Comparison of ENCODE assay signal across 10 cellular contexts in genomic region chr11:86161373-86162255, GRCh38.
A peak's percentile ranks its signal among the peaks of the same experiment; 100 is the strongest.
DNase-seq lines count a peak whose midpoint lies in the region; ATAC-seq, FAIRE-seq and TF ChIP-seq lines count a peak whose summit lies in the region.
"Had no signal": no experiment of that assay in that cellular context is flagged by ENCODE, and none has a peak within 500 bp of the region (broad histone marks: within the 10 kb centered on the region; RNA-seq: fewer than 3 reads in every experiment).

No MANE protein-coding gene starts in this region.

- H3K4me3 ChIP-seq in Loucy (ENCODE audit: low read length, poor library complexity, severe bottlenecking), result no peak overlapping the region
- H3K4me3 ChIP-seq in astrocyte (ENCODE audit: insufficient read depth, low read depth, low read length), result no peak overlapping the region
- H3K4me3 ChIP-seq in stomach smooth muscle (ENCODE audit: low read length in 2 of 2), result no peak overlapping the region
- no peak overlapping the region for H3K4me3 ChIP-seq in endodermal cell (ENCODE audit: low read length)

- no peak for DNase-seq in astrocyte (ENCODE audit: low read depth)
- no peak for DNase-seq in GM13976 (ENCODE audit: low spot score)
- no peak for DNase-seq in endodermal cell
- DNase-seq: T-helper 17 cell had no signal

- H3K4me1 Mint-ChIP-seq in astrocyte (ENCODE audit: low read depth, unreplicated experiment), result peaks cover 12% of the 10 kb centered on the region
- peaks cover 18% of the 10 kb centered on the region for H3K4me1 Mint-ChIP-seq in endodermal cell

- H3K27ac ChIP-seq in astrocyte (ENCODE audit: low read depth, low read length) (peak overlapping the region; percentile 17), layer of hippocampus (ENCODE audit: low read depth, low read length) (peak overlapping the region; percentile 9), stomach smooth muscle (ENCODE audit: low read length) (peak overlapping the region; percentile 46), endodermal cell (ENCODE audit: low read depth, low read length) (no peak overlapping the region)
- H3K27ac ChIP-seq: KMS-11 had no signal

- H3K79me2 ChIP-seq in Loucy (ENCODE audit: insufficient read depth, low read length) (no peaks in the 10 kb centered on the region), astrocyte (ENCODE audit: insufficient read depth, low read length) (no peaks in the 10 kb centered on the region)

- H3K36me3 ChIP-seq in Loucy (ENCODE audit: insufficient read depth, low read length), result no peaks in the 10 kb centered on the region
- no peaks in the 10 kb centered on the region for H3K36me3 ChIP-seq in astrocyte (ENCODE audit: insufficient read depth, low read length)
- no peaks in the 10 kb centered on the region for H3K36me3 ChIP-seq in stomach smooth muscle (ENCODE audit: control insufficient read depth in 2 of 2, insufficient read depth in 2 of 2, low read length in 2 of 2)
- no peaks in the 10 kb centered on the region for H3K36me3 ChIP-seq in endodermal cell (ENCODE audit: control insufficient read depth, insufficient read depth, low read length)

- H3K4me2 ChIP-seq in Loucy (ENCODE audit: low read depth, low read length, poor library complexity, severe bottlenecking), result no peak overlapping the region
- H3K4me2 ChIP-seq in astrocyte (ENCODE audit: low read length), result peak overlapping the region; percentile 13
- H3K4me2 ChIP-seq: KMS-11 had no signal

- H3K4me1 ChIP-seq in Loucy (ENCODE audit: insufficient read depth, low read length, poor library complexity, severe bottlenecking) (peaks cover 39% of the 10 kb centered on the region), astrocyte (ENCODE audit: insufficient read depth, low read length) (peaks cover 9% of the 10 kb centered on the region), stomach smooth muscle (ENCODE audit: control insufficient read depth, insufficient read depth, low read length) (peaks cover 27% of the 10 kb centered on the region), endodermal cell (ENCODE audit: control insufficient read depth, insufficient read depth, low read length) (peaks cover 13% of the 10 kb centered on the region)

- H3K27me3 ChIP-seq in Loucy (ENCODE audit: insufficient read depth, low read length, poor library complexity, severe bottlenecking), result no peaks in the 10 kb centered on the region
- H3K27me3 ChIP-seq in astrocyte (ENCODE audit: insufficient read depth, low read length), result no peaks in the 10 kb centered on the region
- H3K27me3 ChIP-seq in layer of hippocampus (ENCODE audit: control insufficient read depth, insufficient read depth, low read length), result no peaks in the 10 kb centered on the region
- no peaks in the 10 kb centered on the region for H3K27me3 ChIP-seq in stomach smooth muscle (ENCODE audit: control insufficient read depth in 1 of 2, insufficient read depth in 2 of 2, low read length in 2 of 2)
- H3K27me3 ChIP-seq in endodermal cell (ENCODE audit: control insufficient read depth, insufficient read depth, low read length, poor library complexity, severe bottlenecking), result no peaks in the 10 kb centered on the region

- H3F3A ChIP-seq in Loucy (ENCODE audit: low read depth), result no peaks in the 10 kb centered on the region

- H3K27me3 Mint-ChIP-seq in astrocyte (ENCODE audit: low read depth, unreplicated experiment) (peaks cover 8% of the 10 kb centered on the region), endodermal cell (ENCODE audit: insufficient read depth) (peaks cover 3% of the 10 kb centered on the region)
- H3K27me3 Mint-ChIP-seq: T-helper 17 cell had no signal

- in situ Hi-C loops in GM13976 (cut with MboI; ENCODE audit: low sequenced_read_pairs, unreplicated experiment), result no loop called here

- no peaks in the 10 kb centered on the region for H3K9me3 Mint-ChIP-seq in astrocyte (ENCODE audit: unreplicated experiment)
- peaks cover 2% of the 10 kb centered on the region for H3K9me3 Mint-ChIP-seq in endodermal cell

- H3K27ac Mint-ChIP-seq in astrocyte (ENCODE audit: unreplicated experiment), result peak overlapping the region; percentile 96
- no peak overlapping the region for H3K27ac Mint-ChIP-seq in endodermal cell
- H3K27ac Mint-ChIP-seq: T-helper 17 cell had no signal

- TF ChIP-seq CTCF in Loucy (conservative IDR thresholded peaks at IDR 0.05; ENCODE audit: low read length) (no peak), astrocyte (IDR thresholded peaks at IDR 0.05; ENCODE audit: insufficient read depth, low read depth, low read length) (no peak), GM13976 (IDR thresholded peaks at IDR 0.05; ENCODE audit: borderline replicate concordance, control extremely low read depth, extremely low read depth, insufficient read depth, missing control alignments) (no peak), endodermal cell (conservative IDR thresholded peaks at IDR 0.05) (no peak)

- H3K36me3 Mint-ChIP-seq in astrocyte (ENCODE audit: low read depth, unreplicated experiment) (peaks cover 5% of the 10 kb centered on the region), endodermal cell (ENCODE audit: low read depth) (no peaks in the 10 kb centered on the region)

- ATAC-seq in HG02870 (IDR thresholded peaks at IDR 0.05; ENCODE audit: unreplicated experiment), result no peak
- no peak for ATAC-seq in GM19455 (IDR thresholded peaks at IDR 0.05; ENCODE audit: unreplicated experiment)
- ATAC-seq: T-helper 17 cell had no signal

- H3K9ac ChIP-seq in Loucy (ENCODE audit: low read depth, low read length, poor library complexity, severe bottlenecking) (no peak overlapping the region), astrocyte (ENCODE audit: low read length) (no peak overlapping the region), stomach smooth muscle (ENCODE audit: low read length in 2 of 2) (no peak overlapping the region), endodermal cell (ENCODE audit: extremely low read depth, low read length, poor library complexity, severe bottlenecking) (no peak overlapping the region)
- H3K9ac ChIP-seq: KMS-11 had no signal

- H2AFZ ChIP-seq in Loucy (ENCODE audit: low read length) (0 out of 2 replicates have a peak overlapping the region, but pooled peaks have one; percentile 3), astrocyte (ENCODE audit: low read depth, low read length) (peak overlapping the region; percentile 72)

- H3K9me3 ChIP-seq in Loucy (ENCODE audit: insufficient read depth, low read depth, low read length) (no peaks in the 10 kb centered on the region), astrocyte (ENCODE audit: insufficient read depth, low read depth, low read length) (no peaks in the 10 kb centered on the region), stomach smooth muscle (ENCODE audit: control insufficient read depth in 2 of 2, low read length in 2 of 2) (no peaks in the 10 kb centered on the region), endodermal cell (ENCODE audit: control insufficient read depth, low read length) (no peaks in the 10 kb centered on the region)

- no peak for FAIRE-seq in astrocyte (lab: Jason Lieb, UNC)

- H3K4me3 Mint-ChIP-seq in astrocyte (ENCODE audit: unreplicated experiment) (peak overlapping the region; percentile 9), endodermal cell (no peak overlapping the region)
- H3K4me3 Mint-ChIP-seq: T-helper 17 cell had no signal

- no peaks in the 10 kb centered on the region for H3K9me2 ChIP-seq in Loucy (replicated peaks; ENCODE audit: low read depth, low read length)

- H4K20me1 ChIP-seq in Loucy (ENCODE audit: insufficient read depth, low read length, poor library complexity, severe bottlenecking) (no peaks in the 10 kb centered on the region), astrocyte (ENCODE audit: insufficient read depth, low read length) (no peaks in the 10 kb centered on the region)

- WGBS in endodermal cell (ENCODE audit: insufficient coverage in 1 of 2, insufficient read length in 1 of 2), 2 experiments, result 89 to 96% methylated on average over 1 to 3 of the region's 3 CpGs
